Comparison of ENCODE assay signal across 1 cellular context in genomic region chr12:53674977-53675700, GRCh38.
TF ChIP-seq lines count a peak whose summit lies in the region.

No MANE protein-coding gene starts in this region.

TF ChIP-seq in IMR-90, 13 proteins besides CTCF, POLR2A, EP300 and RAD21 (continued from another document):
- TF ChIP-seq ELK1 (IDR thresholded peaks at IDR 0.05; ENCODE audit: borderline replicate concordance, low read depth, low read length), result no peak
- no peak for TF ChIP-seq SMC3 (IDR thresholded peaks at IDR 0.05; ENCODE audit: low read depth, low read length)
- TF ChIP-seq MAZ (IDR thresholded peaks at IDR 0.05; ENCODE audit: borderline replicate concordance, low read depth, low read length), result no peak
- TF ChIP-seq MXI1 (IDR thresholded peaks at IDR 0.05; ENCODE audit: borderline replicate concordance, low read depth, low read length), result no peak
- no peak for TF ChIP-seq RCOR1 (IDR thresholded peaks at IDR 0.05; ENCODE audit: insufficient replicate concordance, low read length)
- TF ChIP-seq CEBPB (IDR thresholded peaks at IDR 0.05; ENCODE audit: low read depth, low read length), result no peak
- TF ChIP-seq USF2 (IDR thresholded peaks at IDR 0.05; ENCODE audit: low read depth, low read length), result no peak
- no peak for TF ChIP-seq NFE2L2 (IDR thresholded peaks at IDR 0.05; ENCODE audit: low read depth, low read length)
